ENCODE assay signal across 18 cellular contexts in the genomic region with DNA sequence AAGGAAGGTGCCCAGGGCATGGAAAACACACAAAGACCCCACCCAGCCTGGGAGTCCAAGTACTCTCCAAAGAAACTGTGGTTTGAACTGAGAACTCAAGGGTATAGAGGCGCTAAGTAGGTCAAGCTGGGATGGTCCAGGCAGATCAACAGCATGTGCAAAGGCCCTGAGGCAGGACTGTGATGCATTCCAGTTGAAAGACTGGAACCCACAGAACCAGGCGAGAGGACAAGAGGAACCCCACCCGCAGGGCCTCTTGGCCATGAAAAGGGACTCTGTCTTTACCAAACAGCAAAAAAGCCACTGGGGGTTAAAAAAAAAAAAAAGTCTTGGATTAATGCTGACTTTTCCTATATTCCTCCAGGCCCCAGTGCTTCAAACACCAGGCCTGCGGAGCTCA. TPM values are rescaled to one million over a fixed set of nuclear protein-coding genes. Genes with fewer than 3 reads are reported as not detected.
"Had no signal": no experiment of that assay in that cellular context is flagged by ENCODE, and none has a peak within 500 bp of the region (broad histone marks: within the 10 kb centered on the region; RNA-seq: fewer than 3 reads in every experiment).

No MANE protein-coding gene starts in this region.

- H3K4me1 Mint-ChIP-seq: activated B cell treated with CpG ODN at 0.5 μM for 24 hours had no signal

- ATAC-seq: stimulated activated naive B cell treated with anti-CD40 and anti-IgM and Interleukin-4, amounts not matched to agents 10 μg/mL and 1 μg/mL and 100 μg/mL, for 72 hours had no signal

- H3K4me2 ChIP-seq: neural progenitor cell, smooth muscle cell had no signal

- DNase-seq: activated B cell treated with CpG ODN at 0.5 μM for 24 hours; activated CD4-positive, alpha-beta T cell treated with anti-CD3 and anti-CD28 coated beads, Interleukin-2, amount 10 ng/mL, durations not matched to agents 7 days and 5 days; activated CD8-positive, alpha-beta memory T cell treated with anti-CD3 and anti-CD28 coated beads for 24 hours; activated naive CD4-positive, alpha-beta T cell treated with anti-CD3 and anti-CD28 coated beads, Interleukin-2, amount 50 U/mL, for 16 hours; activated T-cell treated with anti-CD3 and anti-CD28 coated beads for 4 hours; amniotic stem cell; dermis blood vessel endothelial cell; immature natural killer cell; stimulated activated naive B cell treated with anti-CD40 and anti-IgM and Interleukin-4, amounts not matched to agents 10 μg/mL and 1 μg/mL and 100 μg/mL, for 72 hours; substantia nigra; T-helper 2 cell had no signal

- H3K27me3 Mint-ChIP-seq: type B pancreatic cell had no signal

- H2AFZ ChIP-seq: neural progenitor cell, parathyroid adenoma had no signal

- H3K4me1 ChIP-seq: parathyroid adenoma had no signal

- H3K27me3 ChIP-seq: neural progenitor cell had no signal

- H3K36me3 ChIP-seq: neural progenitor cell had no signal

- H3K9me3 Mint-ChIP-seq: activated B cell treated with CpG ODN at 0.5 μM for 24 hours; activated CD4-positive, alpha-beta T cell treated with anti-CD3 and anti-CD28 coated beads, Interleukin-2, amount 10 ng/mL, durations not matched to agents 7 days and 5 days; immature natural killer cell; neural progenitor cell; stimulated activated naive B cell treated with anti-CD40 and anti-IgM and Interleukin-4, amounts not matched to agents 10 μg/mL and 1 μg/mL and 100 μg/mL, for 72 hours; type B pancreatic cell had no signal

- H3K4me3 Mint-ChIP-seq: activated B cell treated with CpG ODN at 0.5 μM for 24 hours; activated CD4-positive, alpha-beta T cell treated with anti-CD3 and anti-CD28 coated beads, Interleukin-2, amount 10 ng/mL, durations not matched to agents 7 days and 5 days; brain; immature natural killer cell; neural progenitor cell; stimulated activated naive B cell treated with anti-CD40 and anti-IgM and Interleukin-4, amounts not matched to agents 10 μg/mL and 1 μg/mL and 100 μg/mL, for 72 hours; type B pancreatic cell had no signal

- H3K36me3 Mint-ChIP-seq: immature natural killer cell; neural progenitor cell; stimulated activated naive B cell treated with anti-CD40 and anti-IgM and Interleukin-4, amounts not matched to agents 10 μg/mL and 1 μg/mL and 100 μg/mL, for 72 hours; type B pancreatic cell had no signal

- H3K27ac Mint-ChIP-seq: activated B cell treated with CpG ODN at 0.5 μM for 24 hours; activated CD4-positive, alpha-beta T cell treated with anti-CD3 and anti-CD28 coated beads, Interleukin-2, amount 10 ng/mL, durations not matched to agents 7 days and 5 days; immature natural killer cell; type B pancreatic cell had no signal

- H3K79me2 ChIP-seq: parathyroid adenoma had no signal

- FAIRE-seq: TTC549 had no signal

- H3K27ac ChIP-seq: neural progenitor cell, parathyroid adenoma had no signal

- H3K4me3 ChIP-seq: neural progenitor cell, smooth muscle cell had no signal

RNA-seq across cellular contexts. Expression of a gene that starts 14.3 kb away (rescaled TPM):
- total RNA-seq: activated B cell treated with CpG ODN at 0.5 μM for 24 hours; activated CD4-positive, alpha-beta T cell treated with anti-CD3 and anti-CD28 coated beads, Interleukin-2, amount 10 ng/mL, durations not matched to agents 7 days and 5 days had no signal

RNA-seq across cellular contexts. Expression of a gene that starts 18.8 kb away (rescaled TPM):
- total RNA-seq: epithelial cell of proximal tubule, smooth muscle cell had no signal

RNA-seq across cellular contexts. Expression of a gene that starts 55.3 kb away (rescaled TPM):
- total RNA-seq: activated B cell treated with CpG ODN at 0.5 μM for 24 hours had no signal
